8 cellular contexts compared by ENCODE assay signal in the genomic region with DNA sequence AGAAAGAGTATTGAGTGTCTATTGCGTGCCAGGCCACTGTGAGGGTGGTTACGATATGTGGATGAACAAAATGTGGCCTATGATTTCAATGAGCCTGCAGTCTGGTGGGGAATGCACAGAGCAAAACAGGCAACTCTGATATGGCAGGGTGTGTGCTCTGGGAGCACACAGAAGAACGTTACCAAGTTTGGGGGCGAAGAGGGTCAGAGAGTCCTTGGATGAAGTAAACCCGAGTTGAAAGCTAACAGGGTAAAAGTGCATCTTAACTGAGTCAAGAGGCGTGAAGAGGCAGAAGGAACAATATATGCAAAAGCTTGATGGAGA. TPM values are rescaled to one million over a fixed set of nuclear protein-coding genes. Genes with fewer than 3 reads are reported as not detected.
DNase-seq lines count a peak whose midpoint lies in the region; ATAC-seq, FAIRE-seq and TF ChIP-seq lines count a peak whose summit lies in the region.

No MANE protein-coding gene starts in this region.

- FAIRE-seq in pancreas (lab: Jason Lieb, UNC), result no peak
- no peak for FAIRE-seq in GM19239 (lab: Jason Lieb, UNC)

- TF ChIP-seq EP300 in esophagus muscularis mucosa (IDR thresholded peaks at IDR 0.05), result no peak

- TF ChIP-seq CTCF in OCI-LY3 (IDR thresholded peaks at IDR 0.05; ENCODE audit: low read depth, low read length) (no peak), esophagus muscularis mucosa (IDR thresholded peaks at IDR 0.05) (no peak), pancreas (IDR thresholded peaks at IDR 0.05) (no peak)

- intact Hi-C loops in esophagus muscularis mucosa (cut with DNase I) (loop anchor here (2.0 to 10.0 kb wide), 3 partner anchors 53 to 205 kb away; partner anchors contain the start of genes SDHD and TIMM8B), pancreas (cut with DNase I) (loop anchor here in 2 of 3 donors (5.0 to 10.0 kb wide), 3 partner anchors 38 to 105 kb away; partner anchors contain the start of gene C11orf52 (in 1 of the 2))

- 35% methylated on average over 6 of the region's 6 CpGs for WGBS in esophagus muscularis mucosa
- WGBS in pancreas, 2 donors, result 19 to 28% methylated on average over 6 of the region's 6 CpGs

- H3K36me3 ChIP-seq in OCI-LY3 (replicated peaks; ENCODE audit: low read depth, low read length), result peaks cover 7% of the 10 kb centered on the region
- peaks cover 0 to 30% (median 6%) of the 10 kb centered on the region in 4 donors for H3K36me3 ChIP-seq in esophagus muscularis mucosa
- H3K36me3 ChIP-seq in pancreas, result peaks cover 0 to 4% (median 3%) of the 10 kb centered on the region in 3 donors

- no peak for TF ChIP-seq POLR2A in esophagus muscularis mucosa (IDR thresholded peaks at IDR 0.05; ENCODE audit: low read depth)

- peak overlapping the region; percentile 77 for H3K4me2 ChIP-seq in OCI-LY3 (ENCODE audit: low read length)

- H3K4me1 ChIP-seq in OCI-LY3 (ENCODE audit: low read length) (peaks cover 6% of the 10 kb centered on the region), esophagus muscularis mucosa (peaks cover 11 to 24% (median 18%) of the 10 kb centered on the region in 4 donors), pancreas (no peaks in the 10 kb centered on the region)

- peak overlapping the region; percentile 86 for H3K4me3 ChIP-seq in OCI-LY3 (ENCODE audit: low read length)
- peak overlapping the region; percentile 61 to 77 (median 64) for H3K4me3 ChIP-seq in esophagus muscularis mucosa
- H3K4me3 ChIP-seq in pancreas, result peak overlapping the region; percentile 32 to 64 (median 42)

- DNase-seq in esophagus muscularis mucosa (ENCODE audit: extremely low spot score) (no peak), pancreas (no peak), islet precursor cell (no peak), GM19239 (ENCODE audit: insufficient read length, low spot score) (no peak), NCI-H1930 (lab: John Stamatoyannopoulos, UW) (no peak)

- H3K27ac ChIP-seq in OCI-LY3 (ENCODE audit: low read length) (peak overlapping the region; percentile 88), esophagus muscularis mucosa (replicated peaks in 1 of 4) (peak overlapping the region; percentile 82 to 96 (median 94)), pancreas (peak overlapping the region; percentile 91 to 97 (median 96))

- H3K9me3 ChIP-seq in OCI-LY3 (ENCODE audit: insufficient read depth, low read length), result no peaks in the 10 kb centered on the region
- no peaks in the 10 kb centered on the region for H3K9me3 ChIP-seq in esophagus muscularis mucosa
- H3K9me3 ChIP-seq in pancreas, result no peaks in the 10 kb centered on the region

- H4K20me1 ChIP-seq in OCI-LY3 (ENCODE audit: insufficient read depth, low read length), result no peaks in the 10 kb centered on the region

- peak; percentile 7 for ATAC-seq in GM18867 (IDR thresholded peaks at IDR 0.05; ENCODE audit: unreplicated experiment)
- peak in 1 of 4 donors; percentile 0 for ATAC-seq in pancreas
- ATAC-seq in GM18868 (IDR thresholded peaks at IDR 0.05; ENCODE audit: unreplicated experiment), result no peak

- H3K27me3 ChIP-seq in OCI-LY3 (ENCODE audit: low read depth, low read length) (no peaks in the 10 kb centered on the region), esophagus muscularis mucosa (no peaks in the 10 kb centered on the region), pancreas (no peaks in the 10 kb centered on the region)

- H3K9ac ChIP-seq in OCI-LY3 (ENCODE audit: low read length), result peak overlapping the region; percentile 91

- peak overlapping the region; percentile 96 for H2AFZ ChIP-seq in OCI-LY3 (ENCODE audit: low read depth, low read length)

- peaks cover 13% of the 10 kb centered on the region for H3K79me2 ChIP-seq in OCI-LY3 (ENCODE audit: low read length)

RNA-seq across cellular contexts. Expression of gene CFAP68, which starts 0.3 kb away (rescaled TPM):
- total RNA-seq in esophagus muscularis mucosa, result 10 to 100 TPM in 3 of 4 donors, 1 to 10 TPM in 1; 8.7 to 21.7 (median 19.9) TPM
- total RNA-seq in pancreas, result 10 to 100 TPM; 14.3 to 24.9 (median 16.0) TPM
- polyA plus RNA-seq in pancreas, result 10 to 100 TPM; 25.0 to 26.9 TPM

RNA-seq across cellular contexts. Expression of gene FDXACB1, which starts 0.6 kb away (rescaled TPM):
- under 1 TPM; 0.83 to 0.92 (median 0.84) TPM for total RNA-seq in esophagus muscularis mucosa
- total RNA-seq in pancreas, result 1 to 10 TPM in 3 of 6 donors, under 1 TPM in 3; 0.51 to 1.2 (median 1.1) TPM
- polyA plus RNA-seq in pancreas, result 1 to 10 TPM; 1.6 to 2.1 TPM

RNA-seq across cellular contexts. Expression of gene ALG9, which starts 8.2 kb away (rescaled TPM):
- 10 to 100 TPM; 18.4 to 24.1 (median 22.1) TPM for total RNA-seq in esophagus muscularis mucosa
- 10 to 100 TPM; 15.7 to 25.7 (median 21.8) TPM for total RNA-seq in pancreas
- 10 to 100 TPM; 19.8 to 37.0 TPM for polyA plus RNA-seq in pancreas

RNA-seq across cellular contexts. Expression of gene CRYAB, which starts 32.0 kb away (rescaled TPM):
- total RNA-seq in esophagus muscularis mucosa (100 to 1,000 TPM; 315 to 493 (median 382) TPM), pancreas (10 to 100 TPM in 4 of 6 donors, 1 to 10 TPM in 2; 7.2 to 66.6 (median 16.3) TPM)
- 10 to 100 TPM; 36.1 to 81.8 TPM for polyA plus RNA-seq in pancreas

RNA-seq across cellular contexts. Expression of gene HSPB2, which starts 32.9 kb away (rescaled TPM):
- total RNA-seq in esophagus muscularis mucosa (1 to 10 TPM; 1.2 to 4.0 (median 2.4) TPM), pancreas (under 1 TPM in 5 of 6 donors, not detected in 1; 0.32 to 0.86 (median 0.61) TPM)
- polyA plus RNA-seq in pancreas, result 1 to 10 TPM in 1 of 2 donors, under 1 TPM in 1; 0.85 to 1.5 TPM
